ENCODE assay signal across 8 cellular contexts in the genomic region with DNA sequence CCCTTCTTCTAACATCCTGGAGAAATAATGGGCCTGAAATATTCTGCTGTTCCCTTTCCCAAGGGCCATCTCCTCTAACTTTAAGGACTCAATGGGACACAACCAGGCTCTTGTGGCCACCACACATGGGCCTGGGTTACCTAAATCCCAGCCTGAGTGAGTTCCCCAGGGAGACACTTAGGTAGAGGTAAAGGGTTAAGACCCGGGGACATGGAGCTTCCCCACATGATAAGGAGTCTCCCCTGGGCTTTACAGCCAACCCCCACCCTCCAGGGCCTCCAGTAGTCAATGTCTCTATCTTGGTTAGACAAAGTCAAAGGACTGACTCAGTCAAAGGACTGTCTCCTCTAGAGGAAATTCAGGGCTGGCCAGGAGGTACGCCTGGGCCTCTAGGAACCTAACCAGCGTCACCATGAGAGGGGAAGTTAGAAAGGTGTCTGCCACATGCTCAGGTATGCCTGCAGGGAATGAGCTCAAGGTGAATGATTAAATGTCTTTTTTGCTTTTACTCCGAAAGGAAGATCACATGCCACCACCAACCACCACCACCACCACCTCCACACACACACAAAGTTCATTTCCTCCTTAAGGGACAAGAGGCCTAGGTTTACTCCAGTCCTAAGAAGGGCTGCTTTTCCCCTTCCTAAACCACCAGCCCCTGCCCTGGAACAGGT. TPM values are rescaled to one million over a fixed set of nuclear protein-coding genes. Genes with fewer than 3 reads are reported as not detected.
DNase-seq lines count a peak whose midpoint lies in the region; ATAC-seq, FAIRE-seq and TF ChIP-seq lines count a peak whose summit lies in the region.

No MANE protein-coding gene starts in this region.

- H3K27me3 Mint-ChIP-seq in activated naive CD4-positive, alpha-beta T cell treated with anti-CD3 and anti-CD28 coated beads for 36 hours (ENCODE audit: low read depth): no peaks in the 10 kb centered on the region

- no peak for TF ChIP-seq POLR2A in GM12878 (IDR thresholded peaks at IDR 0.05; ENCODE audit: low read depth, low read length)

- peaks cover 23% of the 10 kb centered on the region for H3K79me2 ChIP-seq in GM12878 (ENCODE audit: control insufficient read depth, insufficient read depth, low read length)

- H3K27ac ChIP-seq in GM12878 (ENCODE audit: control insufficient read depth, insufficient read depth) (peak overlapping the region; percentile 52), left lung (peak overlapping the region; percentile 100), stomach smooth muscle (ENCODE audit: low read length) (peak overlapping the region; percentile 77)

- CTCF ChIA-PET in activated naive CD4-positive, alpha-beta T cell treated with anti-CD3 and anti-CD28 coated beads for 36 hours (lab: Charles Lee): interaction anchor here (0.9 to 16.7 kb wide), 4 partner anchors 18 to 537 kb away, joined by 3 to 270 read pairs (median 4); no protein-coding TSS in a partner anchor
- CTCF ChIA-PET in GM12878 (lab: Yijun Ruan, JAX): interaction anchor here (0.8 to 9.5 kb wide), 10 partner anchors 12 to 536 kb away, joined by 3 to 254 read pairs (median 3); no protein-coding TSS in a partner anchor
- CTCF ChIA-PET in GM10248 (lab: Yijun Ruan, JAX): interaction anchor here (1.4 to 2.3 kb wide), 2 partner anchors 11 to 538 kb away, joined by 6 to 12 read pairs; no protein-coding TSS in a partner anchor

- SMC1A ChIA-PET in GM12878 (lab: Charles Lee; ENCODE audit: uncharacterized antibody, unreplicated experiment): interaction anchor here (0.5 to 9.5 kb wide), 22 partner anchors 9 to 852 kb away, joined by 3 to 200 read pairs (median 4); no protein-coding TSS in a partner anchor

- no peaks in the 10 kb centered on the region for H3K27me3 ChIP-seq in GM12878 (replicated peaks in 1 of 2; ENCODE audit: control insufficient read depth in 2 of 2, insufficient read depth in 2 of 2, low read length in 1 of 2)
- no peaks in the 10 kb centered on the region for H3K27me3 ChIP-seq in left lung
- no peaks in the 10 kb centered on the region for H3K27me3 ChIP-seq in stomach smooth muscle (ENCODE audit: control insufficient read depth in 1 of 2, insufficient read depth in 2 of 2, low read length in 2 of 2)

- BruUV-seq in GM12878 (replicated peaks; lab: Mats Ljungman, UMichigan): no TSS peak

- no peaks in the 10 kb centered on the region for H3K9me3 Mint-ChIP-seq in activated naive CD4-positive, alpha-beta T cell treated with anti-CD3 and anti-CD28 coated beads for 36 hours

- no peak overlapping the region for H2AFZ ChIP-seq in GM12878 (ENCODE audit: control insufficient read depth, low read depth, low read length)

- H3K9ac ChIP-seq in GM12878 (ENCODE audit: control insufficient read depth, insufficient read depth, low read length) (no peak overlapping the region), stomach smooth muscle (ENCODE audit: low read length in 2 of 2) (no peak overlapping the region)

- in situ Hi-C loops in GM12878 (cut with MboI): no loop called here

- H3K36me3 ChIP-seq in GM12878 (ENCODE audit: control insufficient read depth in 2 of 2, insufficient read depth in 2 of 2, low read length in 1 of 2): peaks cover 13 to 15% of the 10 kb centered on the region in 2 experiments
- peaks cover 0 to 44% of the 10 kb centered on the region in 2 donors for H3K36me3 ChIP-seq in left lung
- H3K36me3 ChIP-seq in stomach smooth muscle (ENCODE audit: control insufficient read depth in 2 of 2, insufficient read depth in 2 of 2, low read length in 2 of 2): peaks cover 32 to 34% of the 10 kb centered on the region in 2 donors

- no peak overlapping the region for H3K4me3 ChIP-seq in GM12878
- H3K4me3 ChIP-seq in left lung: no peak overlapping the region
- no peak overlapping the region for H3K4me3 ChIP-seq in stomach smooth muscle (ENCODE audit: low read length in 2 of 2)

- H4K20me1 ChIP-seq in GM12878 (ENCODE audit: control insufficient read depth, insufficient read depth): peaks cover 17% of the 10 kb centered on the region

- FAIRE-seq in GM12878 (lab: Jason Lieb, UNC): no peak

- no peak for TF ChIP-seq CTCF in GM12878 (IDR thresholded peaks at IDR 0.05 in 2 of 3, conservative IDR thresholded peaks at IDR 0.05 in 1 of 3; ENCODE audit: control insufficient read depth in 2 of 3, extremely low read depth in 1 of 3, insufficient read depth in 1 of 3, low read depth in 3 of 3, low read length in 3 of 3)
- TF ChIP-seq CTCF in left lung (IDR thresholded peaks at IDR 0.05): no peak
- TF ChIP-seq CTCF in GM10248 (IDR thresholded peaks at IDR 0.05; ENCODE audit: control extremely low read depth, extremely low read depth, low read depth, missing control alignments): no peak

- ATAC-seq in GM12878 (peak; percentile 7), left lung (peak; percentile 0), HG02852 (IDR thresholded peaks at IDR 0.05; ENCODE audit: unreplicated experiment) (no peak)

- H3K4me1 Mint-ChIP-seq in activated naive CD4-positive, alpha-beta T cell treated with anti-CD3 and anti-CD28 coated beads for 36 hours (ENCODE audit: low read depth): peaks cover 73% of the 10 kb centered on the region

- H3K4me3 Mint-ChIP-seq in activated naive CD4-positive, alpha-beta T cell treated with anti-CD3 and anti-CD28 coated beads for 36 hours: no peak overlapping the region

- no peak overlapping the region for H3K4me2 ChIP-seq in GM12878 (ENCODE audit: control insufficient read depth, insufficient read depth)

- intact Hi-C loops in activated naive CD4-positive, alpha-beta T cell treated with anti-CD3 and anti-CD28 coated beads for 36 hours (cut with micrococcal nuclease): loop anchor here (5.0 to 10.0 kb wide), 4 partner anchors 279 to 411 kb away; no protein-coding TSS in a partner anchor
- intact Hi-C loops in GM12878 (cut with micrococcal nuclease; ENCODE audit: unreplicated experiment): loop anchor here (2.0 to 5.0 kb wide), 4 partner anchors 54 to 289 kb away; no protein-coding TSS in a partner anchor
- intact Hi-C loops in left lung (cut with DNase I): loop anchor here in 1 of 2 donors (10.0 kb wide), 1 partner anchor 101 kb away; no protein-coding TSS in a partner anchor

- H3K27ac Mint-ChIP-seq in activated naive CD4-positive, alpha-beta T cell treated with anti-CD3 and anti-CD28 coated beads for 36 hours: peak overlapping the region; percentile 71

- no peaks in the 10 kb centered on the region; the same call in 2 of the 3 replicates for H3K9me3 ChIP-seq in GM12878 (replicated peaks; ENCODE audit: control insufficient read depth, insufficient read depth, low read length)
- no peaks in the 10 kb centered on the region for H3K9me3 ChIP-seq in left lung
- H3K9me3 ChIP-seq in stomach smooth muscle (ENCODE audit: control insufficient read depth in 2 of 2, low read length in 2 of 2): no peaks in the 10 kb centered on the region

- peak; percentile 57 for DNase-seq in activated naive CD4-positive, alpha-beta T cell treated with anti-CD3 and anti-CD28 coated beads for 36 hours
- DNase-seq in activated naive CD4-positive, alpha-beta T cell (lab: John Stamatoyannopoulos, UW): no peak
- no peak for DNase-seq in GM12878 (ENCODE audit: low read depth, low spot score)
- DNase-seq in left lung: no peak
- DNase-seq in NCI-H2029 (lab: John Stamatoyannopoulos, UW): no peak
- no peak for DNase-seq in GM10248 (ENCODE audit: extremely low spot score)

- peaks cover 36% of the 10 kb centered on the region for H3K36me3 Mint-ChIP-seq in activated naive CD4-positive, alpha-beta T cell treated with anti-CD3 and anti-CD28 coated beads for 36 hours (ENCODE audit: low read depth)

- POLR2A ChIA-PET in GM12878 (lab: Charles Lee) (interaction anchor here (0.8 to 9.5 kb wide), 4 partner anchors 10 to 408 kb away, joined by 3 to 115 read pairs (median 6); no protein-coding TSS in a partner anchor), GM10248 (lab: Yijun Ruan, JAX) (no interaction called here)

- no peak for TF ChIP-seq RAD21 in GM12878 (IDR thresholded peaks at IDR 0.05; ENCODE audit: insufficient read depth, low read depth, low read length)

- 51% methylated on average over 4 of the region's 4 CpGs for WGBS in GM12878 (ENCODE audit: insufficient coverage, insufficient replicate concordance, low lambda C conversion rate, missing lambda C conversion rate)

- RAD21 ChIA-PET in GM12878 (lab: Charles Lee; ENCODE audit: unreplicated experiment): interaction anchor here (0.9 to 10.7 kb wide), 14 partner anchors 9 to 543 kb away, joined by 3 to 244 read pairs (median 5); no protein-coding TSS in a partner anchor

- H3K4me1 ChIP-seq in GM12878 (ENCODE audit: control insufficient read depth, insufficient read depth, low read length) (peaks cover 32% of the 10 kb centered on the region), left lung (peaks cover 32 to 78% of the 10 kb centered on the region in 2 donors), stomach smooth muscle (ENCODE audit: control insufficient read depth, insufficient read depth, low read length) (peaks cover 53% of the 10 kb centered on the region)

- no peak for TF ChIP-seq EP300 in GM12878 (IDR thresholded peaks at IDR 0.05; ENCODE audit: borderline replicate concordance in 1 of 2, control insufficient read depth in 1 of 2, low read depth in 2 of 2, low read length in 2 of 2)

TF ChIP-seq in GM12878, 131 proteins besides CTCF, POLR2A, EP300 and RAD21 (continues in another document):
- no peak for TF ChIP-seq BCL11A (IDR thresholded peaks at IDR 0.05; ENCODE audit: low read depth, low read length)
- TF ChIP-seq GABPA (IDR thresholded peaks at IDR 0.05; ENCODE audit: low read depth): no peak
- no peak for TF ChIP-seq MXI1 (IDR thresholded peaks at IDR 0.05; ENCODE audit: low read depth, low read length)
- TF ChIP-seq RFX5 (IDR thresholded peaks at IDR 0.05; ENCODE audit: low read depth, low read length): no peak
- TF ChIP-seq NBN (IDR thresholded peaks at IDR 0.05): no peak; the same call in 1 of the 2 replicates

RNA-seq across cellular contexts. Expression of gene ZFP36L1, which starts 6.9 kb away (rescaled TPM):
- 10 to 100 TPM; 76.8 to 85.1 TPM for total RNA-seq in activated naive CD4-positive, alpha-beta T cell treated with anti-CD3 and anti-CD28 coated beads for 36 hours
- total RNA-seq in GM12878 (2013; cell fraction: nucleolus; rRNA removed): 120 and 134 TPM in 2 replicates
- total RNA-seq in GM12878 (2014; rRNA removed) (27.9 and 31.3 TPM in 2 replicates), GM12878 (2014; rRNA removed; fragmentation: Illumina TruSeq; extraction: Trizol) (27.0 and 28.3 TPM in 2 replicates), GM12878 (2021) (166 and 184 TPM in 2 replicates), left lung (100 to 1,000 TPM; 292 to 395 TPM)
- 21.7 TPM for polyA plus RNA-seq in GM12878 (2011; ENCODE audit: low read depth)
- polyA plus RNA-seq in GM12878 (2011; rRNA removed) (47.4 and 53.5 TPM in 2 replicates), GM12878 (2014; fragmentation: Illumina TruSeq; extraction: Trizol) (69.3 and 78.7 TPM in 2 replicates), GM12878 (2014; fragmentation: Nextera tagmentation; extraction: Ambion mirVana) (10 to 100 TPM; 22.0 to 22.6 TPM), GM12878 (2014; rRNA removed) (96.1 and 121 TPM in 2 replicates), GM12878 (2016; fragmentation: Nextera tagmentation; extraction: Ambion mirVana) (100 to 1,000 TPM; 119 to 138 TPM)
- polyA plus RNA-seq in GM12878 (2011; cell fraction: cytosol; rRNA removed): 143 and 162 TPM in 2 replicates
- polyA plus RNA-seq in GM12878 (2011; cell fraction: nucleus; rRNA removed): 173 and 272 TPM in 2 replicates
- 67.3 and 98.4 TPM in 2 replicates for polyA plus RNA-seq in GM12878 (2012)
- 29.0 and 48.5 TPM in 2 replicates for polyA minus RNA-seq in GM12878 (2011; rRNA and poly(A)+ RNA removed)
- polyA minus RNA-seq in GM12878 (2011; cell fraction: cytosol; rRNA and poly(A)+ RNA removed): 183 and 200 TPM in 2 replicates
- polyA minus RNA-seq in GM12878 (2011; cell fraction: nucleus; rRNA and poly(A)+ RNA removed): 63.3 and 109 TPM in 2 replicates
